Comparison of ENCODE assay signal across 8 cellular contexts in the genomic region with DNA sequence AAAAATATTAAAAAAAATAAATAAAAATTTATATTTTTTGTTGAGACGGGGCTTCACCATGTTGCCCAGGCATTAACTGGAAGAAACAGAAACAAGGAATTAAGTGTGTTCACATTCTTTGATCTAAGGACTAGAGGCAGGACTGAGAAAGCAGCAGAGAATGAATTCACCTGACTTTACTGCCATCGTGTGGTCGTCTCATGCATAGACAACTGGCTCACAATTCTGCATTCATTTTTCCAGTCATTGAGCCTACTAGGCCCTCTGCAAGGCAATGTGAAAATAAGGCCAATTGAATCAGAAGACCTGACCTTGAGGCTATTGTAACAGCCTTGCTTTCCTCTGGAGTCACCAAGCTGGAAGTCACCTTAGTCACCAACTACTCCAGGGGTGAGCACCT. TPM values are rescaled to one million over a fixed set of nuclear protein-coding genes. Genes with fewer than 3 reads are reported as not detected.
DNase-seq lines count a peak whose midpoint lies in the region; ATAC-seq, FAIRE-seq and TF ChIP-seq lines count a peak whose summit lies in the region.

No MANE protein-coding gene starts in this region.

- peak; percentile 86 for FAIRE-seq in D721Med (lab: Jason Lieb, UNC)

- WGBS in right lobe of liver (ENCODE audit: insufficient coverage, low coverage, low lambda C conversion rate, missing lambda C conversion rate), result 0% methylated on average over 3 of the region's 3 CpGs

- H3K4me3 ChIP-seq in right lobe of liver, result no peak overlapping the region
- no peak overlapping the region for H3K4me3 ChIP-seq in tibial artery

- intact Hi-C loops in right lobe of liver (cut with DNase I), result no loop called here
- intact Hi-C loops in tibial artery (cut with DNase I; ENCODE audit: low total_unique reads), result no loop called here

- TF ChIP-seq POLR2A in right lobe of liver (IDR thresholded peaks at IDR 0.05), result no peak

- no peak overlapping the region for H3K27ac ChIP-seq in right lobe of liver
- H3K27ac ChIP-seq in tibial artery, result no peak overlapping the region

- DNase-seq in D721Med (ENCODE audit: insufficient read length, low spot score) (no peak), NCI-H1092 (lab: John Stamatoyannopoulos, UW) (peak; percentile 31), SW 1271 (lab: John Stamatoyannopoulos, UW) (peak; percentile 1 to 13), ecto neural progenitor cell (ENCODE audit: low spot score) (peak; percentile 59), right lobe of liver (no peak), tibial artery (no peak), T1000 (lab: John Stamatoyannopoulos, UW) (no peak)

- ATAC-seq in GM19463 (IDR thresholded peaks at IDR 0.05; ENCODE audit: unreplicated experiment) (peak; percentile 32), right lobe of liver (peak; percentile 86 to 98 (median 96))

- no peaks in the 10 kb centered on the region for H3K36me3 ChIP-seq in right lobe of liver
- no peaks in the 10 kb centered on the region for H3K36me3 ChIP-seq in tibial artery

- H3K27me3 ChIP-seq in right lobe of liver, result no peaks in the 10 kb centered on the region
- H3K27me3 ChIP-seq in tibial artery, result no peaks in the 10 kb centered on the region

- TF ChIP-seq CTCF in D721Med (IDR thresholded peaks at IDR 0.05; ENCODE audit: insufficient read depth, missing control alignments), result peak; percentile 73
- peak; percentile 75 to 84 (median 78) for TF ChIP-seq CTCF in right lobe of liver (IDR thresholded peaks at IDR 0.05)
- TF ChIP-seq CTCF in tibial artery (IDR thresholded peaks at IDR 0.05), result peak; percentile 38 to 54

- H3K4me1 ChIP-seq in right lobe of liver (no peaks in the 10 kb centered on the region), tibial artery (no peaks in the 10 kb centered on the region)

- H3K9me3 ChIP-seq in right lobe of liver (no peaks in the 10 kb centered on the region), tibial artery (no peaks in the 10 kb centered on the region)

RNA-seq across cellular contexts. Expression of gene LHFPL1, which starts 37.4 kb away (rescaled TPM):
- total RNA-seq in right lobe of liver, result not detected

Comparison
In these comparisons a context has a peak if more than half of its experiments do, and no peak if none do; other contexts are left out.
1. DNase-seq: peak in NCI-H1092 (single experiment), SW 1271 (2 of 2) and ecto neural progenitor cell (single experiment); none in D721Med (single experiment), right lobe of liver (0 of 3), tibial artery (0 of 2) and T1000 (single experiment).
2. Peak in every context shown above with its lines, with median percentiles within 50 percentile points of each other: CTCF ChIP-seq.